19 cellular contexts compared by ENCODE assay signal in genomic region chr22:17154971-17155370, GRCh38. TPM values are rescaled to one million over a fixed set of nuclear protein-coding genes. Genes with fewer than 3 reads are reported as not detected.
"Had no signal": no experiment of that assay in that cellular context is flagged by ENCODE, and none has a peak within 500 bp of the region (broad histone marks: within the 10 kb centered on the region; RNA-seq: fewer than 3 reads in every experiment).

No MANE protein-coding gene starts in this region.

- H3K27me3 ChIP-seq: cardiac muscle cell, neutrophil, stomach, upper lobe of left lung had no signal

- H3K27me3 Mint-ChIP-seq: activated B cell treated with CpG ODN at 0.5 μM for 24 hours; activated CD4-positive, alpha-beta memory T cell treated with anti-CD3 and anti-CD28 coated beads, Interleukin-2, amount 10 ng/mL, durations not matched to agents 7 days and 5 days; activated CD8-positive, alpha-beta memory T cell treated with anti-CD3 and anti-CD28 coated beads, Interleukin-2, amount 10 ng/mL, durations not matched to agents 7 days and 5 days had no signal

- H3K27ac Mint-ChIP-seq: activated B cell treated with CpG ODN at 0.5 μM for 24 hours; activated CD4-positive, alpha-beta memory T cell treated with anti-CD3 and anti-CD28 coated beads, Interleukin-2, amount 10 ng/mL, durations not matched to agents 7 days and 5 days; activated CD8-positive, alpha-beta memory T cell treated with anti-CD3 and anti-CD28 coated beads, Interleukin-2, amount 10 ng/mL, durations not matched to agents 7 days and 5 days; endodermal cell; natural killer cell had no signal

- H3K9me3 ChIP-seq: neutrophil, stomach, upper lobe of left lung had no signal

- H3K36me3 Mint-ChIP-seq: natural killer cell had no signal

- H3K4me3 Mint-ChIP-seq: activated B cell treated with CpG ODN at 0.5 μM for 24 hours; activated CD4-positive, alpha-beta memory T cell treated with anti-CD3 and anti-CD28 coated beads, Interleukin-2, amount 10 ng/mL, durations not matched to agents 7 days and 5 days; activated CD8-positive, alpha-beta memory T cell treated with anti-CD3 and anti-CD28 coated beads, Interleukin-2, amount 10 ng/mL, durations not matched to agents 7 days and 5 days; endodermal cell; natural killer cell had no signal

- H3K4me3 ChIP-seq: cardiac muscle cell, lung, smooth muscle cell, stomach, upper lobe of left lung had no signal

- DNase-seq: activated B cell treated with CpG ODN at 0.5 μM for 24 hours; activated CD4-positive, alpha-beta memory T cell treated with anti-CD3 and anti-CD28 coated beads, Interleukin-2, amount 10 ng/mL, durations not matched to agents 7 days and 5 days; activated CD4-positive, alpha-beta T cell treated with anti-CD3 and anti-CD28 coated beads for 4 hours; activated CD8-positive, alpha-beta memory T cell treated with anti-CD3 and anti-CD28 coated beads, Interleukin-2, amount 10 ng/mL, durations not matched to agents 7 days and 5 days; activated naive CD4-positive, alpha-beta T cell treated with Interleukin-2 at 50 U/mL for 16 hours; endodermal cell; hypothalamus; islet precursor cell; natural killer cell; stimulated activated CD4-positive, alpha-beta T cell treated with anti-CD3 and anti-CD28 coated beads, Interleukin-4, amount 100 ng/mL, for 1 hour; stomach; SW 1271; upper lobe of left lung had no signal

- H3K27ac ChIP-seq: cardiac muscle cell, epithelial cell of prostate, neutrophil, stomach, upper lobe of left lung had no signal

- ATAC-seq: activated CD8-positive, alpha-beta memory T cell treated with anti-CD3 and anti-CD28 coated beads, Interleukin-2, amount 10 ng/mL, durations not matched to agents 7 days and 5 days; natural killer cell; sciatic nerve had no signal

- H3K9me3 Mint-ChIP-seq: activated B cell treated with CpG ODN at 0.5 μM for 24 hours; activated CD4-positive, alpha-beta memory T cell treated with anti-CD3 and anti-CD28 coated beads, Interleukin-2, amount 10 ng/mL, durations not matched to agents 7 days and 5 days; endodermal cell; natural killer cell had no signal

RNA-seq across cellular contexts. Expression of gene TMEM121B, which starts 33.8 kb away (rescaled TPM):
- total RNA-seq: activated CD4-positive, alpha-beta memory T cell treated with anti-CD3 and anti-CD28 coated beads, Interleukin-2, amount 10 ng/mL, durations not matched to agents 7 days and 5 days; activated CD8-positive, alpha-beta memory T cell treated with anti-CD3 and anti-CD28 coated beads, Interleukin-2, amount 10 ng/mL, durations not matched to agents 7 days and 5 days had no signal
